11 cellular contexts compared by ENCODE assay signal in genomic region chr16:84511821-84512220, GRCh38. TPM values are rescaled to one million over a fixed set of nuclear protein-coding genes. Genes with fewer than 3 reads are reported as not detected.
DNase-seq lines count a peak whose midpoint lies in the region; ATAC-seq, FAIRE-seq and TF ChIP-seq lines count a peak whose summit lies in the region.
"Had no signal": no experiment of that assay in that cellular context is flagged by ENCODE, and none has a peak within 500 bp of the region (broad histone marks: within the 10 kb centered on the region; RNA-seq: fewer than 3 reads in every experiment).

No MANE protein-coding gene starts in this region.

- H3K14ac ChIP-seq in H1 (ENCODE audit: insufficient read length), result no peak overlapping the region

- H2BK120ac ChIP-seq in H1 (replicated peaks; ENCODE audit: low read depth, low read length), result no peak overlapping the region

- H3K9me3 Mint-ChIP-seq in activated T-cell treated with anti-CD3 and anti-CD28 coated beads, Interleukin-2, amount 50 U/mL, for 24 hours, result no peaks in the 10 kb centered on the region
- no peaks in the 10 kb centered on the region for H3K9me3 Mint-ChIP-seq in activated T-cell treated with anti-CD3 and anti-CD28 coated beads, Interleukin-2, amount 50 U/mL, for 4 hours

- no peaks in the 10 kb centered on the region for H3K27me3 Mint-ChIP-seq in activated T-cell treated with anti-CD3 and anti-CD28 coated beads, Interleukin-2, amount 50 U/mL, for 24 hours
- no peaks in the 10 kb centered on the region for H3K27me3 Mint-ChIP-seq in activated T-cell treated with anti-CD3 and anti-CD28 coated beads, Interleukin-2, amount 50 U/mL, for 4 hours (ENCODE audit: low read depth)

- H4K8ac ChIP-seq in H1 (ENCODE audit: extremely low read depth, insufficient read depth, low read length), result no peak overlapping the region

- no peak overlapping the region; a peak in 1 of 7 replicates for H3K9ac ChIP-seq in H1 (replicated peaks in 1 of 4; ENCODE audit: extremely low read depth in 1 of 4, low read depth in 3 of 4, low read length in 3 of 4)

- H3K9me2 ChIP-seq in OCI-LY7 (ENCODE audit: insufficient read depth, low read length), result no peaks in the 10 kb centered on the region

- no peak for TF ChIP-seq POLR2A in H1 (IDR thresholded peaks at IDR 0.05; ENCODE audit: control extremely low read depth in 1 of 2, low read depth in 2 of 2, low read length in 2 of 2)

- no peak for ATAC-seq in activated T-cell treated with anti-CD3 and anti-CD28 coated beads, Interleukin-2, amount 50 U/mL, for 4 hours

- no peak for FAIRE-seq in H1 (lab: Jason Lieb, UNC)

- peak overlapping the region; percentile 52; the same call in 1 of the 2 replicates for H2BK12ac ChIP-seq in H1 (ENCODE audit: low read depth, low read length)

- H3K36me3 Mint-ChIP-seq in activated T-cell treated with anti-CD3 and anti-CD28 coated beads, Interleukin-2, amount 50 U/mL, for 24 hours (ENCODE audit: low read depth), result no peaks in the 10 kb centered on the region
- no peaks in the 10 kb centered on the region for H3K36me3 Mint-ChIP-seq in activated T-cell treated with anti-CD3 and anti-CD28 coated beads, Interleukin-2, amount 50 U/mL, for 4 hours (ENCODE audit: insufficient read depth)

- no peak overlapping the region for H3K4ac ChIP-seq in H1 (replicated peaks; ENCODE audit: insufficient read length, low read depth, low read length)

- H2BK15ac ChIP-seq in H1 (ENCODE audit: low read length), result peak overlapping the region; percentile 9

- no peaks in the 10 kb centered on the region for H3K9me3 ChIP-seq in OCI-LY7 (ENCODE audit: low read length)
- no peaks in the 10 kb centered on the region for H3K9me3 ChIP-seq in H1 (ENCODE audit: insufficient read depth in 2 of 2, low read depth in 1 of 2, low read length in 1 of 2)
- no peaks in the 10 kb centered on the region for H3K9me3 ChIP-seq in tibial artery
- H3K9me3 ChIP-seq: heart left ventricle, transverse colon had no signal

- no peak overlapping the region for H3K18ac ChIP-seq in H1 (ENCODE audit: extremely low read depth, low read length)

- H4K5ac ChIP-seq in H1 (ENCODE audit: insufficient read length, low read depth, low read length), result no peak overlapping the region

- H3K4me3 ChIP-seq in OCI-LY7 (ENCODE audit: low read depth, low read length, poor library complexity, severe bottlenecking) (no peak overlapping the region), H1 (ENCODE audit: extremely low read depth in 1 of 4, insufficient read depth in 2 of 4, low read depth in 3 of 4, low read length in 4 of 4) (no peak overlapping the region), tibial artery (no peak overlapping the region)
- H3K4me3 ChIP-seq: cardiac muscle cell, heart left ventricle, transverse colon had no signal

- peaks cover 72% of the 10 kb centered on the region for H3K4me1 Mint-ChIP-seq in activated T-cell treated with anti-CD3 and anti-CD28 coated beads, Interleukin-2, amount 50 U/mL, for 24 hours (ENCODE audit: low read depth)
- H3K4me1 Mint-ChIP-seq in activated T-cell treated with anti-CD3 and anti-CD28 coated beads, Interleukin-2, amount 50 U/mL, for 4 hours (ENCODE audit: low read depth), result peaks cover 65% of the 10 kb centered on the region

- no peak overlapping the region for H3K4me3 Mint-ChIP-seq in activated T-cell treated with anti-CD3 and anti-CD28 coated beads, Interleukin-2, amount 50 U/mL, for 24 hours
- H3K4me3 Mint-ChIP-seq in activated T-cell treated with anti-CD3 and anti-CD28 coated beads, Interleukin-2, amount 50 U/mL, for 4 hours, result no peak overlapping the region

- CTCF ChIA-PET in OCI-LY7 (lab: Charles Lee; ENCODE audit: unreplicated experiment), result interaction anchor here (1.5 kb wide), 2 partner anchors 87 to 88 kb away, joined by 3 to 6 read pairs; no protein-coding TSS in a partner anchor
- CTCF ChIA-PET in H1 (lab: Charles Lee; ENCODE audit: partially characterized antibody), result interaction anchor here (1.0 to 9.7 kb wide), 19 partner anchors 9 to 708 kb away, joined by 3 to 64 read pairs (median 6); no protein-coding TSS in a partner anchor

- H4K20me1 ChIP-seq in OCI-LY7 (ENCODE audit: insufficient read depth, low read length), result no peaks in the 10 kb centered on the region
- no peaks in the 10 kb centered on the region for H4K20me1 ChIP-seq in H1 (replicated peaks in 1 of 2; ENCODE audit: control insufficient read depth in 1 of 2, insufficient read depth in 2 of 2, low read length in 2 of 2)

- H3K27ac ChIP-seq in OCI-LY7 (ENCODE audit: low read depth, low read length, poor library complexity, severe bottlenecking), result no peak overlapping the region
- H3K27ac ChIP-seq in H1 (ENCODE audit: low read depth, low read length), result no peak overlapping the region
- H3K27ac ChIP-seq in tibial artery, result no peak overlapping the region
- H3K27ac ChIP-seq: cardiac muscle cell, heart left ventricle, transverse colon had no signal

- no peaks in the 10 kb centered on the region for H3K36me3 ChIP-seq in OCI-LY7 (ENCODE audit: insufficient read depth, low read length)
- H3K36me3 ChIP-seq in H1 (ENCODE audit: control insufficient read depth in 2 of 4, insufficient read depth in 4 of 4, low read length in 3 of 4), result no peaks in the 10 kb centered on the region
- H3K36me3 ChIP-seq in tibial artery, result no peaks in the 10 kb centered on the region
- H3K36me3 ChIP-seq: cardiac muscle cell, heart left ventricle, transverse colon had no signal

- H3K4me2 ChIP-seq in OCI-LY7 (ENCODE audit: low read length), result peak overlapping the region; percentile 76
- H3K4me2 ChIP-seq in H1 (ENCODE audit: insufficient read depth in 1 of 2, low read depth in 2 of 2, low read length in 2 of 2), result no peak overlapping the region

- H3K23ac ChIP-seq in H1 (ENCODE audit: insufficient read length), result no peak overlapping the region

- no peaks in the 10 kb centered on the region for H3K79me1 ChIP-seq in H1 (ENCODE audit: low read depth, low read length)

- WGBS in H1 (ENCODE audit: extremely low coverage in 1 of 2, insufficient coverage in 1 of 2, insufficient read length in 1 of 2, insufficient replicate concordance in 2 of 2, low coverage in 1 of 2, low lambda C conversion rate in 2 of 2, missing lambda C conversion rate in 1 of 2), 2 experiments, result 84% methylated on average over 13 of the region's 13 CpGs; no CpG with 5 or more reads in 1 of the 2 experiments

- H3K27ac Mint-ChIP-seq in activated T-cell treated with anti-CD3 and anti-CD28 coated beads, Interleukin-2, amount 50 U/mL, for 24 hours, result peak overlapping the region; percentile 69

- no peak overlapping the region for H2BK5ac ChIP-seq in H1 (ENCODE audit: low read depth, low read length)

- no peak for TF ChIP-seq RAD21 in H1 (IDR thresholded peaks at IDR 0.05 in 1 of 2, conservative IDR thresholded peaks at IDR 0.05 in 1 of 2; ENCODE audit: low read depth in 2 of 2, low read length in 2 of 2)

- H2AK5ac ChIP-seq in H1 (ENCODE audit: low read depth, low read length), result peak overlapping the region; percentile 40; the same call in 1 of the 2 replicates

- TF ChIP-seq EP300 in H1 (IDR thresholded peaks at IDR 0.05; ENCODE audit: borderline replicate concordance in 1 of 2, low read depth in 2 of 2, low read length in 2 of 2), result no peak

- no peaks in the 10 kb centered on the region; a peak in 1 of 7 replicates for H3K27me3 ChIP-seq in H1 (replicated peaks in 1 of 4; ENCODE audit: control insufficient read depth in 3 of 4, extremely low read depth in 1 of 4, insufficient read depth in 3 of 4, low read length in 3 of 4)
- H3K27me3 ChIP-seq in tibial artery, result no peaks in the 10 kb centered on the region
- H3K27me3 ChIP-seq: cardiac muscle cell, heart left ventricle, transverse colon had no signal

- POLR2A ChIA-PET in OCI-LY7 (lab: Charles Lee) (no interaction called here), H1 (lab: Charles Lee; ENCODE audit: partially characterized antibody) (no interaction called here)

- H3K56ac ChIP-seq in H1 (replicated peaks; ENCODE audit: insufficient read length, low read depth, low read length), result no peak overlapping the region

- H4K91ac ChIP-seq in H1 (replicated peaks; ENCODE audit: insufficient read length, low read length), result peak overlapping the region; percentile 88

- TF ChIP-seq CTCF in OCI-LY7 (conservative IDR thresholded peaks at IDR 0.05; ENCODE audit: low read length), result no peak
- no peak for TF ChIP-seq CTCF in H1 (IDR thresholded peaks at IDR 0.05; ENCODE audit: control extremely low read depth in 1 of 3, insufficient read depth in 1 of 3, low read depth in 1 of 3, low read length in 3 of 3)
- TF ChIP-seq CTCF in tibial artery (IDR thresholded peaks at IDR 0.05), result no peak

- intact Hi-C loops in OCI-LY7 (cut with micrococcal nuclease; ENCODE audit: unreplicated experiment), result loop anchor here (1.0 kb wide), 2 partner anchors 110 to 214 kb away; no protein-coding TSS in a partner anchor
- intact Hi-C loops in tibial artery (cut with DNase I; ENCODE audit: low total_unique reads), result loop anchor here (2.0 to 5.0 kb wide), 3 partner anchors 109 to 225 kb away; no protein-coding TSS in a partner anchor

- H2AFZ ChIP-seq in OCI-LY7 (ENCODE audit: low read length) (peak overlapping the region; percentile 38; the same call in 1 of the 2 replicates), H1 (ENCODE audit: low read length) (no peak overlapping the region)

- H3K23me2 ChIP-seq in H1 (ENCODE audit: low read depth, low read length), result no peaks in the 10 kb centered on the region

- no peak for DNase-seq in activated T-cell treated with anti-CD3 and anti-CD28 coated beads, Interleukin-2, amount 50 U/mL, for 24 hours
- DNase-seq in activated T-cell treated with anti-CD3 and anti-CD28 coated beads, Interleukin-2, amount 50 U/mL, for 4 hours, result no peak
- DNase-seq in OCI-LY7 (ENCODE audit: low spot score) (no peak), H1 (ENCODE audit: low read depth in 1 of 2, low spot score in 2 of 2) (no peak), tibial artery (peak; percentile 18 to 64), NCI-H526 treated with DMSO at 0.1 percent for 48 hours (lab: John Stamatoyannopoulos, UW) (no peak), cerebellar cortex (ENCODE audit: low spot score) (no peak), ureter (ENCODE audit: low spot score) (no peak)

- no TSS peak for BruUV-seq in OCI-LY7 (replicated peaks; lab: Mats Ljungman, UMichigan)

- peak overlapping the region; percentile 19; the same call in 1 of the 2 replicates for H2BK20ac ChIP-seq in H1 (ENCODE audit: low read length)

- no peaks in the 10 kb centered on the region for H3K79me2 ChIP-seq in OCI-LY7 (ENCODE audit: insufficient read depth, low read depth, low read length)
- no peaks in the 10 kb centered on the region for H3K79me2 ChIP-seq in H1 (ENCODE audit: control insufficient read depth in 1 of 2, insufficient read depth in 2 of 2, low read length in 2 of 2)

- peaks cover 54% of the 10 kb centered on the region for H3K4me1 ChIP-seq in OCI-LY7 (ENCODE audit: insufficient read depth, low read length, poor library complexity, severe bottlenecking)
- peaks cover 3 to 16% (median 11%) of the 10 kb centered on the region in 4 experiments; a peak in 6 of 7 replicates for H3K4me1 ChIP-seq in H1 (replicated peaks in 1 of 4; ENCODE audit: control insufficient read depth in 3 of 4, insufficient read depth in 4 of 4, low read length in 3 of 4)
- H3K4me1 ChIP-seq in tibial artery, result peaks cover 0 to 4% (median 0%) of the 10 kb centered on the region in 4 donors

RNA-seq across cellular contexts. Expression of gene MEAK7, which starts 7.4 kb away (rescaled TPM):
- 1 to 10 TPM; 2.2 to 2.7 (median 2.4) TPM for total RNA-seq in activated T-cell treated with anti-CD3 and anti-CD28 coated beads, Interleukin-2, amount 50 U/mL, for 4 hours
- total RNA-seq in OCI-LY7 (2014; rRNA removed; shearing (Covaris generic)), result 9.6 and 12.0 TPM in 2 replicates
- 20.5 and 23.3 TPM in 2 replicates for total RNA-seq in OCI-LY7 (2022)
- 19.0 and 19.6 TPM in 2 replicates for total RNA-seq in H1 (2021; fragmentation: NEBNext Ultra II Directional; extraction: Animal tissue kit (Norgen Biotek cat#: 25700))
- polyA plus RNA-seq in H1 (2011; rRNA removed), result 9.6 and 13.6 TPM in 2 replicates
- 14.1 TPM for polyA plus RNA-seq in H1 (2011; cell fraction: cytosol; rRNA removed)
- polyA plus RNA-seq in H1 (2011; cell fraction: nucleus; rRNA removed), result 14.5 TPM
- 12.3 to 15.0 TPM (median 12.8 TPM) in 4 replicates for polyA plus RNA-seq in H1 (2012, experiment 1 of 2)
- polyA plus RNA-seq in H1 (2012, experiment 2 of 2), result 6.5 TPM
- polyA plus RNA-seq in H1 (2013, experiment 1 of 2), result 6.0 TPM
- polyA plus RNA-seq in H1 (2013, experiment 2 of 2), result 5.3 TPM
- 15.7 and 18.2 TPM in 2 replicates for polyA minus RNA-seq in H1 (2011; rRNA and poly(A)+ RNA removed)
- 18.6 TPM for polyA minus RNA-seq in H1 (2011; cell fraction: cytosol; rRNA and poly(A)+ RNA removed)
- polyA minus RNA-seq in H1 (2011; cell fraction: nucleus; rRNA and poly(A)+ RNA removed), result 16.5 TPM
- total RNA-seq in ureter, result 53.9 TPM

Comparison
In these comparisons a context has a peak if more than half of its experiments do, and no peak if none do; other contexts are left out.
1. DNase-seq: peak in tibial artery (2 of 2); none in activated T-cell treated with anti-CD3 and anti-CD28 coated beads, Interleukin-2, amount 50 U/mL, for 24 hours (single experiment), activated T-cell treated with anti-CD3 and anti-CD28 coated beads, Interleukin-2, amount 50 U/mL, for 4 hours (single experiment), OCI-LY7 (single experiment), H1 (0 of 2), NCI-H526 treated with DMSO at 0.1 percent for 48 hours (single experiment), cerebellar cortex (single experiment) and ureter (single experiment).